Comparison of ENCODE assay signal across 8 cellular contexts in the genomic region with DNA sequence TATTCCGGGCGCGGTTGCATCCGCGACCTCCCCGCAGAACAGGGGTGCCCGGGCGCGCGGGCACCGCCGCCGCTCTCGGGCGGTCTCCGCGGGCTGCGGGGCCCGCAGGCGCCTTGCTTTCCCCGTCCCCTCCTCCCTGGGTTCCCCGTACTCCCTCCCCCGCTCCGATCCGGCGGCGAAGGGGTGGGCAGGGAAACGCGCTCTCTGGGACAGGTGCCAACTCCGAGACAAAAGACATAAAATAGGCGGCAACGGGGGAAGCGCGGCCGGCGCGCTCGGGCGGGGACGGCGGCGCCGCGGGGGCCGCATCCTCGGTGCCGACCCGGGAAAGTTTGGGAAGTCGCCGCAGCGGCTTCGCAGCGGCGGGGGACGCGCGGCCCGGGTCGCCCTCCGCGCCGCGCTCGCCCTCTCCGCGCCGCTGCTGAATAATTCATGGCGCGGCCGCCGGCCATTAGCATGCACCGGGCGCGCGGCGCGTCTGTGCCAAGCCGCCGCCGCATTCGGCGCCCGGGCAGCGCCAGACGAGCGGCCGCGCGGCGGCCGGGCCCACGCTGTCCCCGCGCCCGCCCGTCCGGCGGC.
DNase-seq lines count a peak whose midpoint lies in the region; ATAC-seq and TF ChIP-seq lines count a peak whose summit lies in the region.

No MANE protein-coding gene starts in this region.

- no peak overlapping the region for H2BK20ac ChIP-seq in IMR-90 (ENCODE audit: low read depth, low read length)

- H3K4ac ChIP-seq in IMR-90 (ENCODE audit: low read depth, low read length) (peak overlapping the region; percentile 22; the same call in 1 of the 2 replicates), trophoblast cell (ENCODE audit: low read depth, low read length) (no peak overlapping the region)

- H4K91ac ChIP-seq in IMR-90 (ENCODE audit: insufficient read depth, low read depth, low read length) (no peak overlapping the region; the same call in 1 of the 2 replicates), trophoblast cell (ENCODE audit: low read depth, low read length) (no peak overlapping the region)

- TF ChIP-seq CTCF in IMR-90 (conservative IDR thresholded peaks at IDR 0.05; ENCODE audit: low read depth, low read length), result no peak

- no peak overlapping the region for H2BK12ac ChIP-seq in trophoblast cell (ENCODE audit: low read length)

- H3K9me3 ChIP-seq in IMR-90 (ENCODE audit: control insufficient read depth, insufficient read depth, low read length), result no peaks in the 10 kb centered on the region
- H3K9me3 ChIP-seq in SJCRH30 (replicated peaks), result no peaks in the 10 kb centered on the region
- H3K9me3 ChIP-seq in trophoblast cell (ENCODE audit: insufficient read depth, low read depth, low read length), result peaks cover 2% of the 10 kb centered on the region

- no peaks in the 10 kb centered on the region for H3K27me3 ChIP-seq in IMR-90 (ENCODE audit: control insufficient read depth, insufficient read depth, low read length)
- H3K27me3 ChIP-seq in SJCRH30, result no peaks in the 10 kb centered on the region
- peaks cover 48% of the 10 kb centered on the region for H3K27me3 ChIP-seq in trophoblast cell (ENCODE audit: insufficient read depth, low read length)

- H4K8ac ChIP-seq in IMR-90 (ENCODE audit: low read depth in 2 of 2, low read length in 2 of 2) (peak overlapping the region in 1 of 2 experiments; percentile 35; a peak in 1 of 4 replicates), trophoblast cell (ENCODE audit: low read depth, low read length) (no peak overlapping the region)

- intact Hi-C loops in IMR-90 (cut with micrococcal nuclease), result loop anchor here (5.0 kb wide), 1 partner anchor 46 kb away; no protein-coding TSS in a partner anchor
- intact Hi-C loops in left cardiac atrium (cut with DNase I), result loop anchor here in 1 of 2 donors (5.0 kb wide), 1 partner anchor 64 kb away; no protein-coding TSS in a partner anchor

- DNase-seq in GDM1 (lab: John Stamatoyannopoulos, UW) (peak; percentile 85), IMR-90 (peak; percentile 90), SJCRH30 (peak; percentile 93 to 96), amniotic epithelial cell (ENCODE audit: low read depth) (peak; percentile 88), left cardiac atrium (peak; percentile 94), trophoblast cell (peak in 1 of 2 donors; percentile 32), iPS-NIHi7 (ENCODE audit: extremely low spot score) (no peak), GM19240 (ENCODE audit: insufficient read length, low spot score) (no peak)

- H3K27ac ChIP-seq in IMR-90 (ENCODE audit: insufficient read depth, low read length), result peak overlapping the region; percentile 98
- peak overlapping the region; percentile 77 for H3K27ac ChIP-seq in SJCRH30
- H3K27ac ChIP-seq in trophoblast cell (ENCODE audit: low read depth, low read length), result no peak overlapping the region

- H3K4me1 ChIP-seq in IMR-90 (ENCODE audit: control insufficient read depth, insufficient read depth, low read length), result peaks cover 31% of the 10 kb centered on the region
- H3K4me1 ChIP-seq in SJCRH30, result peaks cover 27% of the 10 kb centered on the region
- H3K4me1 ChIP-seq in trophoblast cell (ENCODE audit: control insufficient read depth in 1 of 2, insufficient read depth in 2 of 2, low read length in 2 of 2), result peaks cover 4 to 5% of the 10 kb centered on the region in 2 experiments

- peaks cover 9 to 33% of the 10 kb centered on the region in 2 experiments for H3K79me1 ChIP-seq in IMR-90 (ENCODE audit: low read depth in 1 of 2, low read length in 2 of 2)
- no peaks in the 10 kb centered on the region for H3K79me1 ChIP-seq in trophoblast cell (ENCODE audit: low read length)

- no peak for TF ChIP-seq POLR2A in IMR-90 (IDR thresholded peaks at IDR 0.05; ENCODE audit: low read depth, low read length)

- dilution Hi-C loops in IMR-90 (cut with HindIII; ENCODE audit: low sequenced_read_pairs, unreplicated experiment), result no loop called here

- H3K4me2 ChIP-seq in IMR-90 (ENCODE audit: low read depth, low read length), result no peak overlapping the region
- peak overlapping the region; percentile 92 for H3K4me2 ChIP-seq in trophoblast cell (ENCODE audit: low read length)

- H4K12ac ChIP-seq in trophoblast cell (ENCODE audit: low read depth, low read length), result no peak overlapping the region

- peak overlapping the region; percentile 97 for H2AK9ac ChIP-seq in IMR-90 (replicated peaks; ENCODE audit: low read depth, low read length, poor library complexity)

- H4K20me1 ChIP-seq in IMR-90 (ENCODE audit: insufficient read depth, low read length), result peaks cover 36% of the 10 kb centered on the region

- H2BK15ac ChIP-seq in IMR-90 (ENCODE audit: low read depth, low read length), result no peak overlapping the region

- H3K14ac ChIP-seq in IMR-90 (replicated peaks; ENCODE audit: low read depth, low read length) (no peak overlapping the region), trophoblast cell (ENCODE audit: low read length) (no peak overlapping the region)

- no peak overlapping the region for H3K23ac ChIP-seq in IMR-90 (ENCODE audit: low read depth, low read length)
- no peak overlapping the region for H3K23ac ChIP-seq in trophoblast cell (ENCODE audit: low read length)

- peak overlapping the region; percentile 92 for H2BK5ac ChIP-seq in IMR-90 (ENCODE audit: low read depth, low read length, poor library complexity, severe bottlenecking)
- no peak overlapping the region for H2BK5ac ChIP-seq in trophoblast cell (ENCODE audit: low read depth, low read length, poor library complexity)

- no TSS peak for BruUV-seq in IMR-90 (replicated peaks; lab: Mats Ljungman, UMichigan)

- H2AK5ac ChIP-seq in IMR-90 (ENCODE audit: low read depth, low read length) (no peak overlapping the region), trophoblast cell (ENCODE audit: low read length) (no peak overlapping the region)

- CTCF ChIA-PET in IMR-90 (lab: Yijun Ruan, JAX), result no interaction called here

- H4K5ac ChIP-seq in IMR-90 (ENCODE audit: low read depth, low read length), result no peak overlapping the region

- H3K4me3 ChIP-seq in IMR-90 (ENCODE audit: insufficient read depth, low read depth, low read length), result peak overlapping the region; percentile 96
- H3K4me3 ChIP-seq in SJCRH30, result peak overlapping the region; percentile 98
- H3K4me3 ChIP-seq in trophoblast cell (ENCODE audit: low read depth, low read length), result no peak overlapping the region

- H2BK120ac ChIP-seq in IMR-90 (ENCODE audit: low read depth, low read length) (no peak overlapping the region), trophoblast cell (ENCODE audit: insufficient read depth, low read length, poor library complexity) (no peak overlapping the region)

- H3K18ac ChIP-seq in IMR-90 (ENCODE audit: low read depth, low read length), result no peak overlapping the region
- H3K18ac ChIP-seq in trophoblast cell (ENCODE audit: low read length), result no peak overlapping the region

- peak overlapping the region; percentile 86 for H2AFZ ChIP-seq in IMR-90 (replicated peaks; ENCODE audit: low read length, poor library complexity)
- H2AFZ ChIP-seq in trophoblast cell (ENCODE audit: insufficient read depth, low read length, poor library complexity), result no peak overlapping the region

- no peak for TF ChIP-seq RAD21 in IMR-90 (IDR thresholded peaks at IDR 0.05; ENCODE audit: low read length)

- no peaks in the 10 kb centered on the region for H3K79me2 ChIP-seq in trophoblast cell (ENCODE audit: control insufficient read depth, insufficient read depth, low read length, poor library complexity)

- H3K9me1 ChIP-seq in IMR-90 (ENCODE audit: insufficient read depth, low read length), result peaks cover 16% of the 10 kb centered on the region

- H3K9ac ChIP-seq in IMR-90 (ENCODE audit: low read depth, low read length), result peak overlapping the region; percentile 24
- no peak overlapping the region for H3K9ac ChIP-seq in trophoblast cell (ENCODE audit: low read length)

- WGBS in IMR-90 (ENCODE audit: extremely low coverage in 2 of 2, insufficient read length in 1 of 2), 2 experiments, result 1% methylated on average over 64 of the region's 98 CpGs; no CpG with 5 or more reads in 1 of the 2 experiments
- WGBS in trophoblast cell (ENCODE audit: extremely low coverage, insufficient coverage, insufficient read length), result no CpG with 5 or more reads among the region's 98 CpGs

- no peak overlapping the region for H3K56ac ChIP-seq in IMR-90 (ENCODE audit: extremely low read depth, insufficient read depth, low read length)

- ATAC-seq in IMR-90 (ENCODE audit: low read depth), result peak; percentile 54
- peak; percentile 29 to 48 for ATAC-seq in left cardiac atrium

- in situ Hi-C loops in IMR-90 (cut with MboI; ENCODE audit: low sequenced_read_pairs), result no loop called here

- POLR2A ChIA-PET in IMR-90 (lab: Charles Lee; ENCODE audit: unreplicated experiment), result no interaction called here

- H3K36me3 ChIP-seq in IMR-90 (ENCODE audit: control insufficient read depth, insufficient read depth, low read length) (peaks cover 22% of the 10 kb centered on the region), SJCRH30 (peaks cover 25% of the 10 kb centered on the region), trophoblast cell (ENCODE audit: control insufficient read depth in 1 of 2, insufficient read depth in 2 of 2, low read length in 2 of 2) (no peaks in the 10 kb centered on the region)

TF ChIP-seq in IMR-90, 13 proteins besides CTCF, POLR2A, EP300 and RAD21:
- TF ChIP-seq MAZ (IDR thresholded peaks at IDR 0.05; ENCODE audit: borderline replicate concordance, low read depth, low read length) (peak; percentile 71; the same call in 1 of the 2 replicates), BHLHE40 (IDR thresholded peaks at IDR 0.05; ENCODE audit: low read depth, low read length) (no peak)

Comparison
In these comparisons a context has a peak if more than half of its experiments do, and no peak if none do; other contexts are left out.
1. DNase-seq: peak in GDM1 (single experiment), IMR-90 (single experiment), SJCRH30 (2 of 2), amniotic epithelial cell (single experiment) and left cardiac atrium (single experiment); none in iPS-NIHi7 (single experiment) and GM19240 (single experiment).